ENCODE assay signal across 10 cellular contexts in genomic region chr12:120457133-120457532, GRCh38. TPM values are rescaled to one million over a fixed set of nuclear protein-coding genes. Genes with fewer than 3 reads are reported as not detected.
A peak's percentile ranks its signal among the peaks of the same experiment; 100 is the strongest.
DNase-seq lines count a peak whose midpoint lies in the region; ATAC-seq, FAIRE-seq and TF ChIP-seq lines count a peak whose summit lies in the region.
"Had no signal": no experiment of that assay in that cellular context is flagged by ENCODE, and none has a peak within 500 bp of the region (broad histone marks: within the 10 kb centered on the region; RNA-seq: fewer than 3 reads in every experiment).

No MANE protein-coding gene starts in this region.

- peaks cover 21% of the 10 kb centered on the region for H3K36me3 Mint-ChIP-seq in progenitor cell of endocrine pancreas (ENCODE audit: insufficient read depth)

- no peak overlapping the region for H3K4me3 Mint-ChIP-seq in progenitor cell of endocrine pancreas (ENCODE audit: low read depth)
- H3K4me3 Mint-ChIP-seq: activated CD4-positive, alpha-beta T cell treated with anti-CD3 and anti-CD28 coated beads, Interleukin-2, amount 10 ng/mL, durations not matched to agents 7 days and 5 days; CD14-positive monocyte had no signal

- no peaks in the 10 kb centered on the region for H3K9me3 Mint-ChIP-seq in progenitor cell of endocrine pancreas (ENCODE audit: low read depth)
- H3K9me3 Mint-ChIP-seq: activated CD4-positive, alpha-beta T cell treated with anti-CD3 and anti-CD28 coated beads, Interleukin-2, amount 10 ng/mL, durations not matched to agents 7 days and 5 days had no signal

- no peaks in the 10 kb centered on the region for H3K27me3 Mint-ChIP-seq in progenitor cell of endocrine pancreas
- H3K27me3 Mint-ChIP-seq: activated CD4-positive, alpha-beta T cell treated with anti-CD3 and anti-CD28 coated beads, Interleukin-2, amount 10 ng/mL, durations not matched to agents 7 days and 5 days had no signal

- DNase-seq in SIG-M5 treated with dmso at 0.1 percent for 504 hours (lab: John Stamatoyannopoulos, UW; ENCODE audit: unreplicated experiment) = peak; percentile 31
- DNase-seq in SIG-M5 (lab: John Stamatoyannopoulos, UW) = no peak
- no peak for DNase-seq in LNCaP clone FGC (ENCODE audit: low read depth)
- peak; percentile 38 for DNase-seq in cerebellar cortex (ENCODE audit: low spot score)
- DNase-seq in progenitor cell of endocrine pancreas (ENCODE audit: low spot score, unreplicated experiment) = no peak
- no peak for DNase-seq in NCI-H1694 treated with DMSO at 0.1 percent for 48 hours (lab: John Stamatoyannopoulos, UW)
- DNase-seq in RCC 7860 (ENCODE audit: low spot score) = no peak
- DNase-seq: activated CD4-positive, alpha-beta T cell treated with anti-CD3 and anti-CD28 coated beads, Interleukin-2, amount 10 ng/mL, durations not matched to agents 7 days and 5 days had no signal

- no peak for ATAC-seq in HG02678 (IDR thresholded peaks at IDR 0.05; ENCODE audit: unreplicated experiment)

- TF ChIP-seq CTCF in LNCaP clone FGC (IDR thresholded peaks at IDR 0.05; ENCODE audit: control insufficient read depth, extremely low read depth, insufficient read depth) (peak; percentile 28; the same call in 1 of the 2 replicates), progenitor cell of endocrine pancreas (IDR thresholded peaks at IDR 0.05; ENCODE audit: unreplicated experiment) (peak; percentile 47)

- H3K27ac Mint-ChIP-seq in progenitor cell of endocrine pancreas = peak overlapping the region; percentile 15
- H3K27ac Mint-ChIP-seq: activated CD4-positive, alpha-beta T cell treated with anti-CD3 and anti-CD28 coated beads, Interleukin-2, amount 10 ng/mL, durations not matched to agents 7 days and 5 days had no signal

- H3K4me1 Mint-ChIP-seq in progenitor cell of endocrine pancreas (ENCODE audit: low read depth) = peaks cover 11% of the 10 kb centered on the region
- H3K4me1 Mint-ChIP-seq: CD14-positive monocyte had no signal

- no peak overlapping the region for H3K4me3 ChIP-seq in LNCaP clone FGC (ENCODE audit: low read depth, low read length)

- FAIRE-seq in RCC 7860 (lab: Jason Lieb, UNC) = no peak

RNA-seq across cellular contexts. Expression of gene GATC, which starts 10.9 kb away (rescaled TPM):
- total RNA-seq in progenitor cell of endocrine pancreas = 28.0 and 30.9 TPM in 2 replicates

RNA-seq across cellular contexts. Expression of gene TRIAP1, which starts 10.9 kb away (rescaled TPM):
- total RNA-seq in progenitor cell of endocrine pancreas = 32.4 and 33.5 TPM in 2 replicates

RNA-seq across cellular contexts. Expression of gene SRSF9, which starts 12.4 kb away (rescaled TPM):
- 282 and 286 TPM in 2 replicates for total RNA-seq in progenitor cell of endocrine pancreas

RNA-seq across cellular contexts. Expression of gene COX6A1, which starts 19.2 kb away (rescaled TPM):
- 318 and 343 TPM in 2 replicates for total RNA-seq in progenitor cell of endocrine pancreas

RNA-seq across cellular contexts. Expression of gene DYNLL1, which starts 38.8 kb away (rescaled TPM):
- total RNA-seq in progenitor cell of endocrine pancreas = 356 and 386 TPM in 2 replicates

Comparison
In these comparisons a context has a peak if more than half of its experiments do, and no peak if none do; other contexts are left out.
1. DNase-seq: peak in SIG-M5 treated with dmso at 0.1 percent for 504 hours (single experiment) and cerebellar cortex (single experiment); none in SIG-M5 (single experiment), LNCaP clone FGC (single experiment), progenitor cell of endocrine pancreas (single experiment), NCI-H1694 treated with DMSO at 0.1 percent for 48 hours (single experiment) and RCC 7860 (single experiment).